ENCODE assay signal across 22 cellular contexts in genomic region chr17:17510456-17511292, GRCh38. TPM values are rescaled to one million over a fixed set of nuclear protein-coding genes. Genes with fewer than 3 reads are reported as not detected.
DNase-seq lines count a peak whose midpoint lies in the region; ATAC-seq and TF ChIP-seq lines count a peak whose summit lies in the region.
"Had no signal": no experiment of that assay in that cellular context is flagged by ENCODE, and none has a peak within 500 bp of the region (broad histone marks: within the 10 kb centered on the region; RNA-seq: fewer than 3 reads in every experiment).

No MANE protein-coding gene starts in this region.

- peak overlapping the region; percentile 78 for H3K27ac Mint-ChIP-seq in activated naive CD8-positive, alpha-beta T cell treated with anti-CD3 and anti-CD28 coated beads, Interleukin-2, amount 10 ng/mL, durations not matched to agents 7 days and 5 days
- no peak overlapping the region for H3K27ac Mint-ChIP-seq in activated naive CD8-positive, alpha-beta T cell treated with anti-CD3 and anti-CD28 coated beads for 36 hours
- H3K27ac Mint-ChIP-seq in immature natural killer cell = no peak overlapping the region
- H3K27ac Mint-ChIP-seq: CD4-positive, CD25-positive, alpha-beta regulatory T cell; T-helper 17 cell had no signal

- DNase-seq in activated naive CD8-positive, alpha-beta T cell treated with anti-CD3 and anti-CD28 coated beads, Interleukin-2, amount 10 ng/mL, durations not matched to agents 7 days and 5 days = no peak
- no peak for DNase-seq in activated naive CD8-positive, alpha-beta T cell treated with anti-CD3 and anti-CD28 coated beads for 36 hours
- DNase-seq in M059J (ENCODE audit: low read depth) (peak; percentile 17), epithelial cell of esophagus (ENCODE audit: low read depth) (peak; percentile 26), sciatic nerve (ENCODE audit: low spot score) (peak; percentile 48), head of caudate nucleus (no peak), immature natural killer cell (no peak)
- DNase-seq: activated CD4-positive, CD25-positive, alpha-beta regulatory T cell; activated effector memory CD4-positive, alpha-beta T cell treated with anti-CD3 and anti-CD28 coated beads, Interleukin-2, amount 50 U/mL, for 16 hours; anterior cingulate cortex; CD4-positive, CD25-positive, alpha-beta regulatory T cell; gastrocnemius medialis; NCI-H187; NK-92 treated with Interleukin-12 subunit alpha and Interleukin-12 subunit beta, amount 100 ng/mL, for 24 hours; SHP77; stimulated activated CD4-positive, alpha-beta T cell treated with anti-CD3 and anti-CD28 coated beads, Interleukin-15, amount 100 ng/mL, for 24 hours; stimulated activated naive CD4-positive, alpha-beta T cell treated with Interleukin-2 at 50 U/mL for 16 hours; T-helper 17 cell had no signal

- TF ChIP-seq CTCF in epithelial cell of esophagus (IDR thresholded peaks at IDR 0.05; ENCODE audit: insufficient read depth, low read depth, low read length, missing control alignments) = no peak

- H3K36me3 Mint-ChIP-seq in activated naive CD8-positive, alpha-beta T cell treated with anti-CD3 and anti-CD28 coated beads, Interleukin-2, amount 10 ng/mL, durations not matched to agents 7 days and 5 days = no peaks in the 10 kb centered on the region
- H3K36me3 Mint-ChIP-seq in activated naive CD8-positive, alpha-beta T cell treated with anti-CD3 and anti-CD28 coated beads for 36 hours = no peaks in the 10 kb centered on the region
- H3K36me3 Mint-ChIP-seq in immature natural killer cell = no peaks in the 10 kb centered on the region
- H3K36me3 Mint-ChIP-seq: CD4-positive, CD25-positive, alpha-beta regulatory T cell; naive thymus-derived CD8-positive, alpha-beta T cell had no signal

- no peak for ATAC-seq in activated naive CD8-positive, alpha-beta T cell treated with anti-CD3 and anti-CD28 coated beads, Interleukin-2, amount 10 ng/mL, durations not matched to agents 7 days and 5 days (ENCODE audit: low read depth)
- no peak for ATAC-seq in sciatic nerve
- no peak for ATAC-seq in GM21390 (IDR thresholded peaks at IDR 0.05; ENCODE audit: unreplicated experiment)
- ATAC-seq: gastrocnemius medialis; naive thymus-derived CD8-positive, alpha-beta T cell; T-helper 17 cell; upper lobe of right lung had no signal

- H3K4me3 ChIP-seq in epithelial cell of esophagus (ENCODE audit: low read length) = no peak overlapping the region
- H3K4me3 ChIP-seq: gastrocnemius medialis, lung, upper lobe of right lung had no signal

- H3K4me3 Mint-ChIP-seq in activated naive CD8-positive, alpha-beta T cell treated with anti-CD3 and anti-CD28 coated beads, Interleukin-2, amount 10 ng/mL, durations not matched to agents 7 days and 5 days = no peak overlapping the region
- H3K4me3 Mint-ChIP-seq in activated naive CD8-positive, alpha-beta T cell treated with anti-CD3 and anti-CD28 coated beads for 36 hours = no peak overlapping the region
- H3K4me3 Mint-ChIP-seq in immature natural killer cell = no peak overlapping the region
- H3K4me3 Mint-ChIP-seq: CD4-positive, CD25-positive, alpha-beta regulatory T cell; naive thymus-derived CD8-positive, alpha-beta T cell; T-helper 17 cell had no signal

- intact Hi-C loops in sciatic nerve (cut with DNase I) = no loop called here
- intact Hi-C loops in head of caudate nucleus (cut with DNase I) = no loop called here

- peaks cover 4% of the 10 kb centered on the region for H3K4me1 Mint-ChIP-seq in activated naive CD8-positive, alpha-beta T cell treated with anti-CD3 and anti-CD28 coated beads, Interleukin-2, amount 10 ng/mL, durations not matched to agents 7 days and 5 days
- peaks cover 6% of the 10 kb centered on the region for H3K4me1 Mint-ChIP-seq in activated naive CD8-positive, alpha-beta T cell treated with anti-CD3 and anti-CD28 coated beads for 36 hours
- no peaks in the 10 kb centered on the region for H3K4me1 Mint-ChIP-seq in immature natural killer cell

- POLR2A ChIA-PET in activated naive CD8-positive, alpha-beta T cell treated with anti-CD3 and anti-CD28 coated beads, Interleukin-2, amount 10 ng/mL, durations not matched to agents 7 days and 5 days (lab: Charles Lee) = no interaction called here

- no peaks in the 10 kb centered on the region for H3K9me3 Mint-ChIP-seq in activated naive CD8-positive, alpha-beta T cell treated with anti-CD3 and anti-CD28 coated beads, Interleukin-2, amount 10 ng/mL, durations not matched to agents 7 days and 5 days
- no peaks in the 10 kb centered on the region for H3K9me3 Mint-ChIP-seq in activated naive CD8-positive, alpha-beta T cell treated with anti-CD3 and anti-CD28 coated beads for 36 hours
- H3K9me3 Mint-ChIP-seq in immature natural killer cell = no peaks in the 10 kb centered on the region
- H3K9me3 Mint-ChIP-seq: CD4-positive, CD25-positive, alpha-beta regulatory T cell; naive thymus-derived CD8-positive, alpha-beta T cell had no signal

- no peaks in the 10 kb centered on the region for H3K27me3 Mint-ChIP-seq in activated naive CD8-positive, alpha-beta T cell treated with anti-CD3 and anti-CD28 coated beads, Interleukin-2, amount 10 ng/mL, durations not matched to agents 7 days and 5 days
- no peaks in the 10 kb centered on the region for H3K27me3 Mint-ChIP-seq in activated naive CD8-positive, alpha-beta T cell treated with anti-CD3 and anti-CD28 coated beads for 36 hours
- H3K27me3 Mint-ChIP-seq in immature natural killer cell (ENCODE audit: low read depth in 3 of 3) = peaks cover 0 to 2% (median 0%) of the 10 kb centered on the region in 3 donors
- H3K27me3 Mint-ChIP-seq: CD4-positive, CD25-positive, alpha-beta regulatory T cell; naive thymus-derived CD8-positive, alpha-beta T cell; T-helper 17 cell had no signal

RNA-seq across cellular contexts. Expression of gene RASD1, which starts 14.5 kb away (rescaled TPM):
- 1 to 10 TPM; 1.3 to 2.3 TPM for total RNA-seq in activated naive CD8-positive, alpha-beta T cell treated with anti-CD3 and anti-CD28 coated beads, Interleukin-2, amount 10 ng/mL, durations not matched to agents 7 days and 5 days
- total RNA-seq in activated naive CD8-positive, alpha-beta T cell treated with anti-CD3 and anti-CD28 coated beads for 36 hours = under 1 TPM; 0.31 to 0.48 TPM
- 2.1 and 3.0 TPM in 2 replicates for total RNA-seq in M059J (2014; rRNA removed; shearing (Covaris generic))
- total RNA-seq in sciatic nerve = 58.6 TPM
- polyA plus RNA-seq in immature natural killer cell = 1 to 10 TPM in 1 of 3 donors, under 1 TPM in 2; 0.43 to 1.2 (median 0.96) TPM

RNA-seq across cellular contexts. Expression of gene MED9, which starts 33.9 kb away (rescaled TPM):
- total RNA-seq in activated naive CD8-positive, alpha-beta T cell treated with anti-CD3 and anti-CD28 coated beads, Interleukin-2, amount 10 ng/mL, durations not matched to agents 7 days and 5 days = 10 to 100 TPM; 17.8 to 20.6 TPM
- total RNA-seq in activated naive CD8-positive, alpha-beta T cell treated with anti-CD3 and anti-CD28 coated beads for 36 hours = 10 to 100 TPM; 13.8 to 15.0 TPM
- 20.8 and 23.1 TPM in 2 replicates for total RNA-seq in M059J (2014; rRNA removed; shearing (Covaris generic))
- 13.7 TPM for total RNA-seq in sciatic nerve
- polyA plus RNA-seq in immature natural killer cell = 10 to 100 TPM; 10.9 to 21.5 (median 14.0) TPM

Comparison
In these comparisons a context has a peak if more than half of its experiments do, and no peak if none do; other contexts are left out.
1. DNase-seq: peak in M059J (single experiment), epithelial cell of esophagus (single experiment) and sciatic nerve (single experiment); none in activated naive CD8-positive, alpha-beta T cell treated with anti-CD3 and anti-CD28 coated beads, Interleukin-2, amount 10 ng/mL, durations not matched to agents 7 days and 5 days (single experiment), activated naive CD8-positive, alpha-beta T cell treated with anti-CD3 and anti-CD28 coated beads for 36 hours (single experiment), head of caudate nucleus (0 of 42) and immature natural killer cell (0 of 3).
2. RNA of gene RASD1, which starts 14.5 kb away (total RNA-seq): 58.6 TPM in sciatic nerve (single experiment); 1.3 to 2.3 TPM in activated naive CD8-positive, alpha-beta T cell treated with anti-CD3 and anti-CD28 coated beads, Interleukin-2, amount 10 ng/mL, durations not matched to agents 7 days and 5 days, 2.1 to 3.0 TPM in M059J and 0.31 to 0.48 TPM in activated naive CD8-positive, alpha-beta T cell treated with anti-CD3 and anti-CD28 coated beads for 36 hours; every median in the first group is over 10 times any median in the second.